8 cellular contexts compared by ENCODE assay signal in the genomic region with DNA sequence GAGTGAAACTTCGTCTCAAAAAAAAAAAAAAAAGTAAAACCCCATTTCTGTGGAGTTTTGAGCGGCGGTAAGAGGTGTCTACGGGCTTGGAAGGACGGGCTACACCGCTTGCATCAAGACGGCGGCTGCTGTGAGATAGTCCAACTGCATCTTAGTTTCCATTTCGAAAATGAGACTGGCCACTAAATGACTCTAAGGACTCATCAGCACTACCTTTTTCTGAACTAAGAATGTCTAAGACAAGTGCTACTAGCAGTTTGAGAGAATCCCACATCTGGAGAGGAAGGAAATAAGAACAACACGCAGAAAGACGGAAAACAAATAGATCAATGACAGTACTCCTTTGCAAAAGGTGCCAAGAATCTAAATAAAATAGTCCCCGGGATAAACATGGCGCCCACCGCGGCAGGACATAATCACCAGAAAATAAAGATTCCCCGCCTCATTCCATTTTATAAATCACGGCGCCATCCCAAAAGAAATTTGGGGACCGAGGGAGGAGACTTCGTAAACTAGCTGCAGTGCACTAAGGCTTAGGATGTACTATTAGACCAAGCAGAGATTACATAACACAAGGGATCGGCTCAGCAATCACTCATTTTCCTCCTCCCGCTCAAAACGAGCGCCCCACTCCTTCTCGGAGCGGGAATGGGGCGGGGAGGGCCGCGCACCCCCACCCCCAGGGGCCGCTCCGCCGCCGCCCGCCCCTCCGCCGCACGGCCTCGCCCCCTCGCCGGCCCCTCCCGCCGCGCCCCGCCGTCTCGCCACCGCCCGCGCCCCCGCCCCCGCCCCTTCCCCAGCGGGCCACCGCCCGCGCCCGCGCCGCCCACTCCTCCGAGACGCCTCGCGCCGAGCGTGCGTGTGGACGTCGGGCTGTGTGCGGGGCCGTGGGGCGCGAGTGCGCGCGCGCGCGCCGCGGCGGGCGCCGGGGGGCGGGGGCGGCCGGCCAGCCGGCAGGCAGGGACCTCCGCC.
DNase-seq lines count a peak whose midpoint lies in the region; TF ChIP-seq lines count a peak whose summit lies in the region.

No MANE protein-coding gene starts in this region.

- peak overlapping the region; percentile 92 for H3K9ac ChIP-seq in HUES48 (ENCODE audit: low read depth, low read length)
- H3K9ac ChIP-seq in NT2/D1 (ENCODE audit: insufficient read length, low read depth): peak overlapping the region; percentile 73

- H3K4me3 ChIP-seq in HUES48 (ENCODE audit: low read depth, low read length) (peak overlapping the region; percentile 83), NT2/D1 (ENCODE audit: insufficient read length, low read depth) (peak overlapping the region; percentile 62)

- in situ Hi-C loops in ACHN (cut with HindIII; ENCODE audit: low pct_ligation_motif_present, low pct_unique_long_range_greater_than_20kb, low sequenced_read_pairs): no loop called here

- H3K36me3 ChIP-seq in HUES48 (ENCODE audit: control insufficient read depth, insufficient read depth, low read length): peaks cover 12% of the 10 kb centered on the region
- peaks cover 5% of the 10 kb centered on the region for H3K36me3 ChIP-seq in NT2/D1 (ENCODE audit: insufficient read depth, insufficient read length, low read length)

- H3K27ac ChIP-seq in HUES48 (ENCODE audit: low read depth, low read length): peak overlapping the region; percentile 95

- H3K4me1 ChIP-seq in HUES48 (ENCODE audit: control insufficient read depth, insufficient read depth, low read length) (peaks cover 12% of the 10 kb centered on the region), NT2/D1 (ENCODE audit: insufficient read depth, insufficient read length) (no peaks in the 10 kb centered on the region)

- DNase-seq in ACHN (peak; percentile 86), NT2/D1 (ENCODE audit: low read depth, low spot score) (peak; percentile 47), activated T-cell treated with anti-CD3 and anti-CD28 coated beads for 24 hours (ENCODE audit: low read depth) (peak; percentile 33), epidermal melanocyte (ENCODE audit: insufficient read length, low spot score) (peak; percentile 68), midbrain (lab: John Stamatoyannopoulos, UW) (peak; percentile 78)
- DNase-seq in stimulated activated CD8-positive, alpha-beta memory T cell treated with anti-CD3 and anti-CD28 coated beads, Interleukin-2, amount 100 ng/mL, for 1 hour (ENCODE audit: low read depth in 2 of 2): peak; percentile 40 to 58

- H3K27me3 ChIP-seq in HUES48 (ENCODE audit: control insufficient read depth, insufficient read depth, low read length) (no peaks in the 10 kb centered on the region; the same call in 1 of the 2 replicates), NT2/D1 (ENCODE audit: insufficient read depth, insufficient read length) (no peaks in the 10 kb centered on the region)

- no peaks in the 10 kb centered on the region for H3K9me3 ChIP-seq in HUES48 (ENCODE audit: control insufficient read depth, insufficient read depth, low read length)
- H3K9me3 ChIP-seq in NT2/D1 (ENCODE audit: insufficient read depth, low read length): no peaks in the 10 kb centered on the region

- TF ChIP-seq POLR2A in GM19193 (IDR thresholded peaks at IDR 0.05; ENCODE audit: extremely low read depth, insufficient read depth, insufficient read length): peak; percentile 36

Comparison
In these comparisons a context has a peak if more than half of its experiments do, and no peak if none do; other contexts are left out.
1. Peak in every context shown above with its lines: DNase-seq, H3K4me3 ChIP-seq and H3K27ac ChIP-seq.
2. DNase-seq: peak in every context shown above with its lines; median percentile 86 in ACHN; 78 in midbrain; 68 in epidermal melanocyte; 49 in stimulated activated CD8-positive, alpha-beta memory T cell treated with anti-CD3 and anti-CD28 coated beads, Interleukin-2, amount 100 ng/mL, for 1 hour; 47 in NT2/D1; 33 in activated T-cell treated with anti-CD3 and anti-CD28 coated beads for 24 hours.